ENCODE assay signal across 8 cellular contexts in genomic region chr14:60981626-60982455, GRCh38. TPM values are rescaled to one million over a fixed set of nuclear protein-coding genes. Genes with fewer than 3 reads are reported as not detected.
A peak's percentile ranks its signal among the peaks of the same experiment; 100 is the strongest.
DNase-seq lines count a peak whose midpoint lies in the region; ATAC-seq, FAIRE-seq and TF ChIP-seq lines count a peak whose summit lies in the region.

No MANE protein-coding gene starts in this region.

- peaks cover 6% of the 10 kb centered on the region for H3K4me1 Mint-ChIP-seq in T-helper 17 cell

- H3K27me3 ChIP-seq in NT2/D1 (ENCODE audit: insufficient read depth, insufficient read length), result no peaks in the 10 kb centered on the region
- no peaks in the 10 kb centered on the region for H3K27me3 ChIP-seq in esophagus muscularis mucosa
- no peaks in the 10 kb centered on the region for H3K27me3 ChIP-seq in osteoblast (ENCODE audit: insufficient read depth, low read length)

- H3K27ac ChIP-seq in 22Rv1, result peak overlapping the region; percentile 62
- H3K27ac ChIP-seq in esophagus muscularis mucosa (replicated peaks in 1 of 4), result peak overlapping the region; percentile 86 to 90 (median 86)
- H3K27ac ChIP-seq in osteoblast (ENCODE audit: low read depth, low read length), result peak overlapping the region; percentile 96

- DNase-seq in GM12891 (ENCODE audit: insufficient read length, low spot score), result no peak
- DNase-seq in NT2/D1 (ENCODE audit: low read depth, low spot score), result no peak
- DNase-seq in esophagus muscularis mucosa (ENCODE audit: extremely low spot score), result no peak
- DNase-seq in osteoblast (ENCODE audit: insufficient read length, low spot score, missing footprints), result peak; percentile 65
- DNase-seq in NCI-H774 (lab: John Stamatoyannopoulos, UW), result no peak
- no peak for DNase-seq in occipital lobe (lab: John Stamatoyannopoulos, UW)
- no peak for DNase-seq in T-helper 17 cell

- no peaks in the 10 kb centered on the region for H3K4me1 ChIP-seq in NT2/D1 (ENCODE audit: insufficient read depth, insufficient read length)
- peaks cover 14 to 50% (median 46%) of the 10 kb centered on the region in 4 donors for H3K4me1 ChIP-seq in esophagus muscularis mucosa
- H3K4me1 ChIP-seq in osteoblast (ENCODE audit: insufficient read depth, low read length), result peaks cover 26% of the 10 kb centered on the region

- peaks cover under 1% of the 10 kb centered on the region for H3K36me3 Mint-ChIP-seq in T-helper 17 cell (ENCODE audit: low read depth)

- peak; percentile 31 for FAIRE-seq in GM12891 (lab: Jason Lieb, UNC)

- H3K36me3 ChIP-seq in NT2/D1 (ENCODE audit: insufficient read depth, insufficient read length, low read length) (peaks cover 44% of the 10 kb centered on the region), esophagus muscularis mucosa (peaks cover 0 to 17% (median 8%) of the 10 kb centered on the region in 4 donors), osteoblast (ENCODE audit: insufficient read depth, low read length) (peaks cover 13% of the 10 kb centered on the region)

- no peak for TF ChIP-seq CTCF in 22Rv1 (IDR thresholded peaks at IDR 0.05)
- TF ChIP-seq CTCF in esophagus muscularis mucosa (IDR thresholded peaks at IDR 0.05), result no peak
- no peak for TF ChIP-seq CTCF in osteoblast (IDR thresholded peaks at IDR 0.05; ENCODE audit: extremely low read depth, low read depth, low read length)

- 9% methylated on average over 13 of the region's 13 CpGs for WGBS in esophagus muscularis mucosa

- H3K9me3 ChIP-seq in NT2/D1 (ENCODE audit: insufficient read depth, low read length) (no peaks in the 10 kb centered on the region), esophagus muscularis mucosa (no peaks in the 10 kb centered on the region), osteoblast (ENCODE audit: low read depth, low read length) (no peaks in the 10 kb centered on the region), T-helper 17 cell (ENCODE audit: control insufficient read depth, low read length, poor library complexity, severe bottlenecking) (no peaks in the 10 kb centered on the region)

- TF ChIP-seq POLR2A in GM12891 (IDR thresholded peaks at IDR 0.05; ENCODE audit: low read depth, low read length), result no peak
- TF ChIP-seq POLR2A in esophagus muscularis mucosa (IDR thresholded peaks at IDR 0.05; ENCODE audit: low read depth), result no peak

- H3K4me3 ChIP-seq in NT2/D1 (ENCODE audit: insufficient read length, low read depth) (peak overlapping the region; percentile 92), esophagus muscularis mucosa (peak overlapping the region; percentile 66 to 83 (median 80)), osteoblast (ENCODE audit: insufficient read depth, low read length) (peak overlapping the region; percentile 91)

- no peak for TF ChIP-seq EP300 in esophagus muscularis mucosa (IDR thresholded peaks at IDR 0.05)

- no peaks in the 10 kb centered on the region for H4K20me1 ChIP-seq in osteoblast (ENCODE audit: insufficient read depth, low read length)

- H3K4me3 Mint-ChIP-seq in T-helper 17 cell, result no peak overlapping the region

- peak overlapping the region; percentile 86 for H3K9ac ChIP-seq in NT2/D1 (ENCODE audit: insufficient read length, low read depth)

- intact Hi-C loops in esophagus muscularis mucosa (cut with DNase I), result loop anchor here (10.0 kb wide), 1 partner anchor 213 kb away; no protein-coding TSS in a partner anchor

- ATAC-seq in T-helper 17 cell, result no peak

- H2AFZ ChIP-seq in osteoblast (ENCODE audit: low read length), result peak overlapping the region; percentile 92

- no peaks in the 10 kb centered on the region for H3K27me3 Mint-ChIP-seq in T-helper 17 cell

- H3K27ac Mint-ChIP-seq in T-helper 17 cell, result no peak overlapping the region

- peak overlapping the region; percentile 94 for H3K4me2 ChIP-seq in osteoblast (ENCODE audit: insufficient read depth, low read length)

- H3K79me2 ChIP-seq in osteoblast (ENCODE audit: insufficient read depth, low read length), result peaks cover 56% of the 10 kb centered on the region

TF ChIP-seq in GM12891, 5 proteins besides CTCF, POLR2A, EP300 and RAD21:
- TF ChIP-seq TAF1 (IDR thresholded peaks at IDR 0.05; ENCODE audit: low read depth, low read length) (no peak), SPI1 (IDR thresholded peaks at IDR 0.05; ENCODE audit: low read depth, low read length) (no peak), POLR2AphosphoS5 (IDR thresholded peaks at IDR 0.05; ENCODE audit: low read depth, low read length) (no peak), PAX5 (IDR thresholded peaks at IDR 0.05; ENCODE audit: insufficient read depth, low read length, severe bottlenecking) (no peak), POU2F2 (IDR thresholded peaks at IDR 0.05; ENCODE audit: low read depth, low read length) (no peak)

RNA-seq across cellular contexts. Expression of gene SLC38A6, which starts 0.8 kb away (rescaled TPM):
- 2.2 TPM for polyA plus RNA-seq in GM12891 (2012; ENCODE audit: low read depth, missing spikeins)
- 10 to 100 TPM; 11.1 to 19.1 (median 12.0) TPM for total RNA-seq in esophagus muscularis mucosa
- total RNA-seq in osteoblast, result 112 TPM in 2 replicates
- total RNA-seq in occipital lobe, result 63.5 TPM
- 10 to 100 TPM; 10.4 to 15.8 TPM for total RNA-seq in T-helper 17 cell

RNA-seq across cellular contexts. Expression of gene TRMT5, which starts 1.0 kb away (rescaled TPM):
- 6.9 TPM for polyA plus RNA-seq in GM12891 (2012; ENCODE audit: low read depth, missing spikeins)
- total RNA-seq in esophagus muscularis mucosa (10 to 100 TPM in 2 of 4 donors, 1 to 10 TPM in 2; 8.6 to 12.0 (median 9.4) TPM), osteoblast (11.2 and 13.8 TPM in 2 replicates), occipital lobe (22.6 TPM), T-helper 17 cell (1 to 10 TPM; 2.8 to 3.6 TPM)
